8 cellular contexts compared by ENCODE assay signal in genomic region chr15:73922186-73923151, GRCh38. TPM values are rescaled to one million over a fixed set of nuclear protein-coding genes. Genes with fewer than 3 reads are reported as not detected.
DNase-seq lines count a peak whose midpoint lies in the region; ATAC-seq and TF ChIP-seq lines count a peak whose summit lies in the region.

No MANE protein-coding gene starts in this region.

- H3K27me3 ChIP-seq in ACC112 (ENCODE audit: insufficient read depth, low read length), result no peaks in the 10 kb centered on the region
- H3K27me3 ChIP-seq in brain microvascular endothelial cell (replicated peaks), result no peaks in the 10 kb centered on the region
- peaks cover 0 to 21% of the 10 kb centered on the region in 2 donors for H3K27me3 ChIP-seq in left lung

- in situ Hi-C loops in KBM-7 (cut with MboI; ENCODE audit: low pct_unique_long_range_greater_than_20kb, low sequenced_read_pairs), result no loop called here
- in situ Hi-C loops in brain microvascular endothelial cell (cut with HindIII; ENCODE audit: low pct_ligation_motif_present, low sequenced_read_pairs), result no loop called here

- H3K4me1 ChIP-seq in ACC112 (ENCODE audit: control insufficient read depth, insufficient read depth, low read length, unreplicated experiment) (peaks cover 59% of the 10 kb centered on the region), left lung (peaks cover 26 to 72% of the 10 kb centered on the region in 2 donors)

- peaks cover 42% of the 10 kb centered on the region for H3K4me1 Mint-ChIP-seq in stimulated activated memory B cell treated with anti-CD40 and anti-IgM and Interleukin-4, amounts not matched to agents 10 μg/mL and 1 μg/mL and 100 μg/mL, for 72 hours

- ATAC-seq in left lung, result no peak
- no peak for ATAC-seq in stimulated activated memory B cell treated with anti-CD40 and anti-IgM and Interleukin-4, amounts not matched to agents 10 μg/mL and 1 μg/mL and 100 μg/mL, for 72 hours
- ATAC-seq in GM18873 (IDR thresholded peaks at IDR 0.05; ENCODE audit: low FRiP score, unreplicated experiment), result no peak

- peak overlapping the region; percentile 86 for H3K27ac ChIP-seq in ACC112 (ENCODE audit: low read depth, low read length)
- peak overlapping the region; percentile 68 for H3K27ac ChIP-seq in brain microvascular endothelial cell
- peak overlapping the region; percentile 46 to 90 for H3K27ac ChIP-seq in left lung

- H3K36me3 ChIP-seq in ACC112 (ENCODE audit: insufficient read depth, low read length) (peaks cover 20% of the 10 kb centered on the region), brain microvascular endothelial cell (replicated peaks) (peaks cover 2% of the 10 kb centered on the region), left lung (no peaks in the 10 kb centered on the region)

- no peak overlapping the region for H3K27ac Mint-ChIP-seq in stimulated activated memory B cell treated with anti-CD40 and anti-IgM and Interleukin-4, amounts not matched to agents 10 μg/mL and 1 μg/mL and 100 μg/mL, for 72 hours

- peaks cover 5% of the 10 kb centered on the region for H3K9me3 Mint-ChIP-seq in stimulated activated memory B cell treated with anti-CD40 and anti-IgM and Interleukin-4, amounts not matched to agents 10 μg/mL and 1 μg/mL and 100 μg/mL, for 72 hours

- TF ChIP-seq CTCF in brain microvascular endothelial cell (IDR thresholded peaks at IDR 0.05; ENCODE audit: low read depth, low read length, missing control alignments), result no peak
- TF ChIP-seq CTCF in left lung (IDR thresholded peaks at IDR 0.05), result no peak

- H2AFZ ChIP-seq in ACC112 (ENCODE audit: low read length, unreplicated experiment), result peak overlapping the region; percentile 31

- intact Hi-C loops in left lung (cut with DNase I), result no loop called here

- H3K4me3 ChIP-seq in ACC112 (ENCODE audit: low read depth, low read length) (peak overlapping the region; percentile 61), brain microvascular endothelial cell (ENCODE audit: low read depth, low read length) (no peak overlapping the region), left lung (no peak overlapping the region)

- peak; percentile 65 for DNase-seq in KBM-7
- peak; percentile 53 for DNase-seq in brain microvascular endothelial cell
- DNase-seq in left lung, result peak in 1 of 2 donors; percentile 61
- no peak for DNase-seq in putamen (ENCODE audit: low spot score)
- no peak for DNase-seq in hypothalamus (lab: John Stamatoyannopoulos, UW)

- peaks cover 0 to 1% of the 10 kb centered on the region in 2 donors for H3K9me3 ChIP-seq in left lung

- peaks cover 15% of the 10 kb centered on the region for H3K36me3 Mint-ChIP-seq in stimulated activated memory B cell treated with anti-CD40 and anti-IgM and Interleukin-4, amounts not matched to agents 10 μg/mL and 1 μg/mL and 100 μg/mL, for 72 hours

- no peaks in the 10 kb centered on the region for H3K27me3 Mint-ChIP-seq in stimulated activated memory B cell treated with anti-CD40 and anti-IgM and Interleukin-4, amounts not matched to agents 10 μg/mL and 1 μg/mL and 100 μg/mL, for 72 hours

- H3K79me2 ChIP-seq in ACC112 (ENCODE audit: control insufficient read depth, insufficient read depth, low read length, unreplicated experiment), result peaks cover 52% of the 10 kb centered on the region

- no peak overlapping the region for H3K4me3 Mint-ChIP-seq in stimulated activated memory B cell treated with anti-CD40 and anti-IgM and Interleukin-4, amounts not matched to agents 10 μg/mL and 1 μg/mL and 100 μg/mL, for 72 hours

RNA-seq across cellular contexts. Expression of gene LOXL1, which starts 3.8 kb away (rescaled TPM):
- 10 to 100 TPM; 22.3 to 37.0 TPM for total RNA-seq in left lung

RNA-seq across cellular contexts. Expression of gene TBC1D21, which starts 49.1 kb away (rescaled TPM):
- total RNA-seq in left lung, result not detected

Comparison
In these comparisons a context has a peak if more than half of its experiments do, and no peak if none do; other contexts are left out.
1. DNase-seq: peak in KBM-7 (single experiment) and brain microvascular endothelial cell (single experiment); none in putamen (single experiment) and hypothalamus (0 of 51).
2. Peak in every context shown above with its lines, with median percentiles within 50 percentile points of each other: H3K27ac ChIP-seq.